Comparison of ENCODE assay signal across 8 cellular contexts in the genomic region with DNA sequence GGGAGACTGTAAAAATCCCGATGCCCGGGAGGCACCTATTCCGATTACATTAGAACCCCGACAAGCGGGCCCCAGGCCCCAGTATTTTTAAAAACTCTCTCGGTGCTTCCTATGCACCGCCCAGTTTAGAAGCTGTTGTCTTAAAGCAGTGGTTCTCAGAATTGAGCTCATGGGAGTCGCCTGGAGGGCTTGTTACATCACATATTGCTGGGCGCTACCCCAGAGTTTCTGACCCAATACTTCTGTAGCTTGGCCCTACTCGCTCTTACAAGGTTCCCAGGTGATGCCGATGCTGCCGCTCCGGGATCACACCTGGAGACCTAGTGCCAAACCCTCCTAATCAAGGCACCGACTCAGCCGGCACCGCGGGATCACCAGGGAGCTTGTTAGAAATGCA. TPM values are rescaled to one million over a fixed set of nuclear protein-coding genes. Genes with fewer than 3 reads are reported as not detected.
DNase-seq lines count a peak whose midpoint lies in the region; ATAC-seq and TF ChIP-seq lines count a peak whose summit lies in the region.

No MANE protein-coding gene starts in this region.

- H3K9me3 ChIP-seq in naive thymus-derived CD4-positive, alpha-beta T cell (ENCODE audit: control insufficient read depth in 2 of 3, low read length in 3 of 3): peaks cover 0 to 11% (median 0%) of the 10 kb centered on the region in 3 experiments

- DNase-seq in activated naive CD4-positive, alpha-beta T cell treated with anti-CD3 and anti-CD28 coated beads, Interleukin-2, amount 10 ng/mL, durations not matched to agents 7 days and 5 days: no peak
- DNase-seq in activated naive CD4-positive, alpha-beta T cell treated with anti-CD3 and anti-CD28 coated beads, Interleukin-2, amount 50 U/mL, for 16 hours: no peak
- DNase-seq in MCF 10A (ENCODE audit: unreplicated experiment) (peak; percentile 74), SIG-M5 treated with dmso at 0.1 percent for 504 hours (lab: John Stamatoyannopoulos, UW; ENCODE audit: unreplicated experiment) (no peak), C1 segment of cervical spinal cord (lab: John Stamatoyannopoulos, UW) (no peak)
- DNase-seq in naive thymus-derived CD4-positive, alpha-beta T cell: no peak
- DNase-seq in NK-92 treated with Interleukin-12 subunit alpha and Interleukin-12 subunit beta, amount 100 ng/mL, for 24 hours (lab: John Stamatoyannopoulos, UW): no peak

- ATAC-seq in HG03354 (IDR thresholded peaks at IDR 0.05; ENCODE audit: poor library complexity, severe bottlenecking, unreplicated experiment): peak; percentile 31
- ATAC-seq in naive thymus-derived CD4-positive, alpha-beta T cell: peak; percentile 49

- H3K27me3 ChIP-seq in naive thymus-derived CD4-positive, alpha-beta T cell (ENCODE audit: control insufficient read depth in 2 of 2, insufficient read depth in 2 of 2, low read length in 2 of 2): peaks cover 0 to 6% of the 10 kb centered on the region in 2 donors

- H3K27me3 Mint-ChIP-seq in activated naive CD4-positive, alpha-beta T cell treated with anti-CD3 and anti-CD28 coated beads, Interleukin-2, amount 10 ng/mL, durations not matched to agents 7 days and 5 days: peaks cover 57% of the 10 kb centered on the region
- H3K27me3 Mint-ChIP-seq in MCF 10A (ENCODE audit: insufficient read depth, unreplicated experiment): no peaks in the 10 kb centered on the region
- H3K27me3 Mint-ChIP-seq in naive thymus-derived CD4-positive, alpha-beta T cell: peaks cover 0 to 18% (median 16%) of the 10 kb centered on the region in 5 donors

- intact Hi-C loops in MCF 10A (cut with micrococcal nuclease): loop anchor here (1.0 to 5.0 kb wide), 9 partner anchors 148 to 649 kb away; no protein-coding TSS in a partner anchor
- intact Hi-C loops in naive thymus-derived CD4-positive, alpha-beta T cell (cut with micrococcal nuclease): loop anchor here (1.0 to 10.0 kb wide), 9 partner anchors 9 to 1501 kb away; a partner anchor contains a TSS

- no peak for TF ChIP-seq CTCF in MCF 10A (IDR thresholded peaks at IDR 0.05; ENCODE audit: unreplicated experiment)

- H3K27ac Mint-ChIP-seq in activated naive CD4-positive, alpha-beta T cell treated with anti-CD3 and anti-CD28 coated beads, Interleukin-2, amount 10 ng/mL, durations not matched to agents 7 days and 5 days: no peak overlapping the region
- no peak overlapping the region for H3K27ac Mint-ChIP-seq in MCF 10A (ENCODE audit: low read depth, unreplicated experiment)
- no peak overlapping the region for H3K27ac Mint-ChIP-seq in naive thymus-derived CD4-positive, alpha-beta T cell

- H3K4me1 Mint-ChIP-seq in activated naive CD4-positive, alpha-beta T cell treated with anti-CD3 and anti-CD28 coated beads, Interleukin-2, amount 10 ng/mL, durations not matched to agents 7 days and 5 days: peaks cover 58% of the 10 kb centered on the region
- peaks cover 6% of the 10 kb centered on the region for H3K4me1 Mint-ChIP-seq in MCF 10A (ENCODE audit: insufficient read depth, unreplicated experiment)
- peaks cover 5 to 44% (median 9%) of the 10 kb centered on the region in 7 donors for H3K4me1 Mint-ChIP-seq in naive thymus-derived CD4-positive, alpha-beta T cell

- peaks cover 9 to 14% of the 10 kb centered on the region in 2 donors for H3K4me1 ChIP-seq in naive thymus-derived CD4-positive, alpha-beta T cell (ENCODE audit: control insufficient read depth in 2 of 2, insufficient read depth in 2 of 2, low read length in 2 of 2)

- no peak overlapping the region for H3K4me3 ChIP-seq in naive thymus-derived CD4-positive, alpha-beta T cell (ENCODE audit: low read length)

- no peaks in the 10 kb centered on the region for H3K36me3 ChIP-seq in naive thymus-derived CD4-positive, alpha-beta T cell (ENCODE audit: control insufficient read depth in 2 of 3, insufficient read depth in 3 of 3, low read length in 3 of 3)

- peak overlapping the region; percentile 58 for H3K4me3 Mint-ChIP-seq in activated naive CD4-positive, alpha-beta T cell treated with anti-CD3 and anti-CD28 coated beads, Interleukin-2, amount 10 ng/mL, durations not matched to agents 7 days and 5 days
- peak overlapping the region; percentile 82 for H3K4me3 Mint-ChIP-seq in MCF 10A (ENCODE audit: unreplicated experiment)
- H3K4me3 Mint-ChIP-seq in naive thymus-derived CD4-positive, alpha-beta T cell: peak overlapping the region; percentile 39 to 92 (median 84)

- no TSS peak for BruUV-seq in MCF 10A (replicated peaks; lab: Mats Ljungman, UMichigan)

- H3K36me3 Mint-ChIP-seq in activated naive CD4-positive, alpha-beta T cell treated with anti-CD3 and anti-CD28 coated beads, Interleukin-2, amount 10 ng/mL, durations not matched to agents 7 days and 5 days: peaks cover 16% of the 10 kb centered on the region
- no peaks in the 10 kb centered on the region for H3K36me3 Mint-ChIP-seq in MCF 10A (ENCODE audit: insufficient read depth, unreplicated experiment)
- H3K36me3 Mint-ChIP-seq in naive thymus-derived CD4-positive, alpha-beta T cell: peaks cover 0 to 12% (median 7%) of the 10 kb centered on the region in 5 donors

- CTCF ChIA-PET in activated naive CD4-positive, alpha-beta T cell treated with anti-CD3 and anti-CD28 coated beads, Interleukin-2, amount 10 ng/mL, durations not matched to agents 7 days and 5 days (lab: Charles Lee): interaction anchor here (0.7 to 5.1 kb wide), 37 partner anchors 9 to 855 kb away, joined by 3 to 70 read pairs (median 4); a partner anchor contains a TSS
- CTCF ChIA-PET in MCF 10A (lab: Yijun Ruan, JAX): interaction anchor here (0.6 to 9.2 kb wide), 54 partner anchors 8 to 743 kb away, joined by 3 to 112 read pairs (median 4); a partner anchor contains a TSS
- CTCF ChIA-PET in naive thymus-derived CD4-positive, alpha-beta T cell (lab: Charles Lee): interaction anchor here (0.7 to 5.0 kb wide), 20 partner anchors 8 to 680 kb away, joined by 3 to 72 read pairs (median 4); a partner anchor contains a TSS

- POLR2A ChIA-PET in MCF 10A (lab: Yijun Ruan, JAX): interaction anchor here (0.6 to 9.7 kb wide), 20 partner anchors 12 to 536 kb away, joined by 3 to 193 read pairs (median 3); a partner anchor contains a TSS
- POLR2A ChIA-PET in naive thymus-derived CD4-positive, alpha-beta T cell (lab: Charles Lee): interaction anchor here (0.5 to 1.3 kb wide), 4 partner anchors 9 to 966 kb away, joined by 3 read pairs; a partner anchor contains a TSS

- no peak overlapping the region for H3K27ac ChIP-seq in naive thymus-derived CD4-positive, alpha-beta T cell (ENCODE audit: low read depth, low read length)

- peaks cover 23% of the 10 kb centered on the region for H3K9me3 Mint-ChIP-seq in activated naive CD4-positive, alpha-beta T cell treated with anti-CD3 and anti-CD28 coated beads, Interleukin-2, amount 10 ng/mL, durations not matched to agents 7 days and 5 days
- no peaks in the 10 kb centered on the region for H3K9me3 Mint-ChIP-seq in MCF 10A (ENCODE audit: unreplicated experiment)
- peaks cover 3 to 20% (median 9%) of the 10 kb centered on the region in 11 donors for H3K9me3 Mint-ChIP-seq in naive thymus-derived CD4-positive, alpha-beta T cell

RNA-seq across cellular contexts. Expression of a gene that starts 35.2 kb away (rescaled TPM):
- not detected in 2 replicates for total RNA-seq in MCF 10A (2022)
- total RNA-seq in naive thymus-derived CD4-positive, alpha-beta T cell: not detected
- polyA plus RNA-seq in naive thymus-derived CD4-positive, alpha-beta T cell: not detected

RNA-seq across cellular contexts. Expression of a gene that starts 53.6 kb away (rescaled TPM):
- not detected in 2 replicates for total RNA-seq in MCF 10A (2022)
- not detected for total RNA-seq in naive thymus-derived CD4-positive, alpha-beta T cell
- not detected for polyA plus RNA-seq in naive thymus-derived CD4-positive, alpha-beta T cell
